In genomic region chr14:88590173-88590572, GRCh38 we compare ENCODE assay signal across 21 cellular contexts. TPM values are rescaled to one million over a fixed set of nuclear protein-coding genes. Genes with fewer than 3 reads are reported as not detected.
DNase-seq lines count a peak whose midpoint lies in the region; TF ChIP-seq lines count a peak whose summit lies in the region.
"Had no signal": no experiment of that assay in that cellular context is flagged by ENCODE, and none has a peak within 500 bp of the region (broad histone marks: within the 10 kb centered on the region; RNA-seq: fewer than 3 reads in every experiment).

No MANE protein-coding gene starts in this region.

- no peak overlapping the region for H3K4me3 ChIP-seq in adipocyte (ENCODE audit: low read length)
- no peak overlapping the region for H3K4me3 ChIP-seq in fibroblast of mammary gland (ENCODE audit: control insufficient read depth, low read depth, low read length)
- H3K4me3 ChIP-seq: HAP-1, mucosa of descending colon, neural progenitor cell had no signal

- no peak overlapping the region for H3T11ph ChIP-seq in H9 (ENCODE audit: low read length)

- H3K27ac Mint-ChIP-seq in H9 (peak overlapping the region in 2 of 3 experiments; percentile 16 to 33; a peak in 2 of 7 replicates), progenitor cell of endocrine pancreas (peak overlapping the region; percentile 46)
- H3K27ac Mint-ChIP-seq: activated naive CD8-positive, alpha-beta T cell; neural progenitor cell; T-helper 2 cell treated with Interferon-gamma antibody and Interleukin-4, amounts not matched to agents 5 μg/mL and 100 μg/mL, for 36 hours; type B pancreatic cell had no signal

- H3K4me1 Mint-ChIP-seq in H9 = no peaks in the 10 kb centered on the region
- H3K4me1 Mint-ChIP-seq in progenitor cell of endocrine pancreas (ENCODE audit: low read depth) = no peaks in the 10 kb centered on the region

- in situ Hi-C loops in ACHN (cut with HindIII; ENCODE audit: low pct_ligation_motif_present, low pct_unique_long_range_greater_than_20kb, low sequenced_read_pairs) = no loop called here

- H2BK5ac ChIP-seq in H9 (ENCODE audit: insufficient read length, low read length) = no peak overlapping the region

- H3K4me3 Mint-ChIP-seq in H9 (no peak overlapping the region), progenitor cell of endocrine pancreas (ENCODE audit: low read depth) (no peak overlapping the region)
- H3K4me3 Mint-ChIP-seq: activated naive CD8-positive, alpha-beta T cell; CD4-positive, alpha-beta memory T cell; neural progenitor cell; T-helper 2 cell treated with Interferon-gamma antibody and Interleukin-4, amounts not matched to agents 5 μg/mL and 100 μg/mL, for 36 hours; type B pancreatic cell had no signal

- H3K79me2 ChIP-seq in H9 (ENCODE audit: insufficient read depth, low read length) = no peaks in the 10 kb centered on the region

- H2BK15ac ChIP-seq in H9 (ENCODE audit: low read depth, low read length) = no peak overlapping the region

- H2BK20ac ChIP-seq in H9 (ENCODE audit: low read depth, low read length, poor library complexity, severe bottlenecking) = no peak overlapping the region

- H3K9me3 ChIP-seq in H9 (ENCODE audit: control insufficient read depth, low read depth, low read length) (no peaks in the 10 kb centered on the region), adipocyte (ENCODE audit: control insufficient read depth, low read length) (no peaks in the 10 kb centered on the region)
- H3K9me3 ChIP-seq: HAP-1, mucosa of descending colon had no signal

- H4K91ac ChIP-seq in H9 (ENCODE audit: insufficient read length, low read depth, low read length) = no peak overlapping the region

- H3K4ac ChIP-seq in H9 (ENCODE audit: low read depth, low read length) = no peak overlapping the region

- H4K8ac ChIP-seq in H9 (replicated peaks; ENCODE audit: insufficient read length, low read depth, low read length) = no peak overlapping the region

- H3K9ac ChIP-seq in H9 (ENCODE audit: extremely low read depth, insufficient read length, low read length) (no peak overlapping the region), adipocyte (ENCODE audit: low read length) (no peak overlapping the region)
- H3K9ac ChIP-seq: neural progenitor cell had no signal

- no peak overlapping the region for H3K27ac ChIP-seq in H9 (ENCODE audit: insufficient read length, low read depth, low read length)
- H3K27ac ChIP-seq: neural progenitor cell had no signal

- H2BK120ac ChIP-seq in H9 (ENCODE audit: low read depth, low read length, poor library complexity, severe bottlenecking) = no peak overlapping the region

- TF ChIP-seq CTCF in H9 (conservative IDR thresholded peaks at IDR 0.05) (no peak), fibroblast of mammary gland (conservative IDR thresholded peaks at IDR 0.05; ENCODE audit: control insufficient read depth, insufficient read depth, low read depth, low read length) (no peak), progenitor cell of endocrine pancreas (IDR thresholded peaks at IDR 0.05; ENCODE audit: unreplicated experiment) (no peak)

- no peak overlapping the region for H3K18ac ChIP-seq in H9 (ENCODE audit: insufficient read length, low read depth, low read length)

- no peak overlapping the region for H2BK12ac ChIP-seq in H9 (ENCODE audit: insufficient read length, low read depth, low read length)

- peaks cover 2% of the 10 kb centered on the region for H3K79me1 ChIP-seq in H9 (ENCODE audit: insufficient read depth, low read depth, low read length, poor library complexity, severe bottlenecking)

- no peaks in the 10 kb centered on the region for H3K9me3 Mint-ChIP-seq in H9
- H3K9me3 Mint-ChIP-seq in progenitor cell of endocrine pancreas (ENCODE audit: low read depth) = no peaks in the 10 kb centered on the region
- H3K9me3 Mint-ChIP-seq: CD4-positive, alpha-beta memory T cell; neural progenitor cell; type B pancreatic cell had no signal

- H3K36me3 ChIP-seq in adipocyte (ENCODE audit: control insufficient read depth, insufficient read depth, low read length, severe bottlenecking) = peaks cover 84% of the 10 kb centered on the region

- H3K36me3 Mint-ChIP-seq in H9 (ENCODE audit: insufficient read depth in 1 of 3, low read depth in 3 of 3) (peaks cover 32 to 83% (median 62%) of the 10 kb centered on the region in 3 experiments; a peak in 6 of 7 replicates), progenitor cell of endocrine pancreas (ENCODE audit: insufficient read depth) (peaks cover 33% of the 10 kb centered on the region)

- DNase-seq in H9 (no peak), adipocyte (ENCODE audit: low read depth) (peak; percentile 3), fibroblast of mammary gland (ENCODE audit: low read depth) (peak; percentile 27), progenitor cell of endocrine pancreas (ENCODE audit: low spot score, unreplicated experiment) (no peak), cerebellar cortex (ENCODE audit: low spot score) (no peak), ACHN (no peak)
- no peak for DNase-seq in effector CD8-positive, alpha-beta T cell (lab: John Stamatoyannopoulos, UW)
- DNase-seq in stimulated activated CD4-positive, alpha-beta T cell treated with anti-CD3 and anti-CD28 coated beads, Interleukin-4, amount 100 ng/mL, for 24 hours = no peak
- DNase-seq: activated CD4-positive, alpha-beta T cell treated with anti-CD3 and anti-CD28 coated beads, Interleukin-2, amount 50 U/mL, for 1 hour; CD4-positive, alpha-beta memory T cell; cortex of kidney; kidney; mucosa of descending colon; NCI-H1048; NCI-H187; NCI-H748 treated with DMSO at 0.1 percent for 48 hours had no signal

- H3K14ac ChIP-seq in H9 (ENCODE audit: insufficient read depth, low read length) = no peak overlapping the region

- no peak overlapping the region for H3K56ac ChIP-seq in H9 (ENCODE audit: insufficient read length, low read depth, low read length)

- H3K27me3 ChIP-seq in H9 (ENCODE audit: insufficient read depth, low read length) (no peaks in the 10 kb centered on the region), adipocyte (replicated peaks; ENCODE audit: control insufficient read depth, insufficient read depth, low read length) (no peaks in the 10 kb centered on the region)
- H3K27me3 ChIP-seq: neural progenitor cell had no signal

- no peaks in the 10 kb centered on the region for H3K23me2 ChIP-seq in H9 (ENCODE audit: insufficient read length, low read depth, low read length, poor library complexity, severe bottlenecking)

- no peak overlapping the region for H3K23ac ChIP-seq in H9 (ENCODE audit: insufficient read length, low read depth, low read length)

- no peaks in the 10 kb centered on the region for H4K20me1 ChIP-seq in H9 (ENCODE audit: control insufficient read depth, insufficient read depth, insufficient read length)

- no peak overlapping the region for H3K4me2 ChIP-seq in H9 (ENCODE audit: insufficient read depth, insufficient read length, low read length)
- H3K4me2 ChIP-seq: neural progenitor cell had no signal

- no CpG with 5 or more reads among the region's 4 CpGs for WGBS in H9 (ENCODE audit: extremely low coverage, insufficient read length, low lambda C conversion rate)

- no peak overlapping the region for H4K5ac ChIP-seq in H9 (ENCODE audit: insufficient read length, low read depth, low read length)

- H3K27me3 Mint-ChIP-seq in H9 (ENCODE audit: low read depth) = no peaks in the 10 kb centered on the region
- H3K27me3 Mint-ChIP-seq in progenitor cell of endocrine pancreas = no peaks in the 10 kb centered on the region
- H3K27me3 Mint-ChIP-seq: activated naive CD8-positive, alpha-beta T cell; CD4-positive, alpha-beta memory T cell; type B pancreatic cell had no signal

- no peaks in the 10 kb centered on the region for H3K4me1 ChIP-seq in H9 (ENCODE audit: insufficient read depth, low read length)
- no peaks in the 10 kb centered on the region for H3K4me1 ChIP-seq in adipocyte (ENCODE audit: control insufficient read depth, insufficient read depth, low read length)
- H3K4me1 ChIP-seq: HAP-1, neural progenitor cell had no signal

- H2AFZ ChIP-seq in H9 (ENCODE audit: low read length) = no peak overlapping the region
- H2AFZ ChIP-seq: neural progenitor cell had no signal

- H2AK5ac ChIP-seq in H9 (ENCODE audit: insufficient read length, low read length) = no peak overlapping the region

RNA-seq across cellular contexts. Expression of gene ZC3H14, which starts 27.3 kb away (rescaled TPM):
- total RNA-seq in H9 (2021) (90.6 and 93.4 TPM in 2 replicates), progenitor cell of endocrine pancreas (102 and 116 TPM in 2 replicates)

RNA-seq across cellular contexts. Expression of gene PTPN21, which starts 35.4 kb away (rescaled TPM):
- total RNA-seq in H9 (2021) (12.9 and 14.3 TPM in 2 replicates), progenitor cell of endocrine pancreas (40.0 and 42.1 TPM in 2 replicates)
- total RNA-seq: CD4-positive, alpha-beta memory T cell had no signal

Comparison
In these comparisons a context has a peak if more than half of its experiments do, and no peak if none do; other contexts are left out.
1. DNase-seq: peak in adipocyte (single experiment) and fibroblast of mammary gland (single experiment); none in H9 (single experiment), progenitor cell of endocrine pancreas (single experiment), cerebellar cortex (single experiment), effector CD8-positive, alpha-beta T cell (single experiment), ACHN (single experiment) and stimulated activated CD4-positive, alpha-beta T cell treated with anti-CD3 and anti-CD28 coated beads, Interleukin-4, amount 100 ng/mL, for 24 hours (single experiment).